Comparison of ENCODE assay signal across 12 cellular contexts in genomic region chr5:180080670-180081280, GRCh38. TPM values are rescaled to one million over a fixed set of nuclear protein-coding genes. Genes with fewer than 3 reads are reported as not detected.
A peak's percentile ranks its signal among the peaks of the same experiment; 100 is the strongest.
DNase-seq lines count a peak whose midpoint lies in the region; ATAC-seq and TF ChIP-seq lines count a peak whose summit lies in the region.
"Had no signal": no experiment of that assay in that cellular context is flagged by ENCODE, and none has a peak within 500 bp of the region (broad histone marks: within the 10 kb centered on the region; RNA-seq: fewer than 3 reads in every experiment).

No MANE protein-coding gene starts in this region.

- no peak overlapping the region for H3K27ac ChIP-seq in CD4-positive, CD25-positive, alpha-beta regulatory T cell (ENCODE audit: insufficient read depth, low read length, poor library complexity, severe bottlenecking)
- H3K27ac ChIP-seq: cardiac muscle cell had no signal

- TF ChIP-seq CTCF in MCF 10A (IDR thresholded peaks at IDR 0.05; ENCODE audit: unreplicated experiment): no peak

- CTCF ChIA-PET in activated CD4-positive, alpha-beta T cell treated with anti-CD3 and anti-CD28 coated beads, Interleukin-2, amount 10 ng/mL, durations not matched to agents 7 days and 5 days (lab: Charles Lee): interaction anchor here (3.4 kb wide), 1 partner anchor 11 kb away, joined by 19 read pairs; no protein-coding TSS in a partner anchor
- CTCF ChIA-PET in MCF 10A (lab: Yijun Ruan, JAX): interaction anchor here (0.8 to 3.8 kb wide), 3 partner anchors 10 to 248 kb away, joined by 3 to 27 read pairs (median 7); no protein-coding TSS in a partner anchor

- H3K9me3 Mint-ChIP-seq in CD4-positive, CD25-positive, alpha-beta regulatory T cell: no peaks in the 10 kb centered on the region
- peaks cover 2% of the 10 kb centered on the region for H3K9me3 Mint-ChIP-seq in activated CD4-positive, alpha-beta T cell treated with anti-CD3 and anti-CD28 coated beads, Interleukin-2, amount 10 ng/mL, durations not matched to agents 7 days and 5 days
- H3K9me3 Mint-ChIP-seq in activated naive CD8-positive, alpha-beta T cell treated with anti-CD3 and anti-CD28 coated beads for 36 hours: no peaks in the 10 kb centered on the region
- H3K9me3 Mint-ChIP-seq in MCF 10A (ENCODE audit: unreplicated experiment): no peaks in the 10 kb centered on the region
- H3K9me3 Mint-ChIP-seq: activated T-helper 17 cell treated with anti-CD3 and anti-CD28 coated beads, Interleukin-2, amount 50 U/mL, for 72 hours had no signal

- peaks cover 40% of the 10 kb centered on the region for H3K27me3 Mint-ChIP-seq in CD4-positive, CD25-positive, alpha-beta regulatory T cell
- H3K27me3 Mint-ChIP-seq in activated CD4-positive, alpha-beta T cell treated with anti-CD3 and anti-CD28 coated beads, Interleukin-2, amount 10 ng/mL, durations not matched to agents 7 days and 5 days: peaks cover 20% of the 10 kb centered on the region
- peaks cover 52% of the 10 kb centered on the region for H3K27me3 Mint-ChIP-seq in activated naive CD8-positive, alpha-beta T cell treated with anti-CD3 and anti-CD28 coated beads for 36 hours
- no peaks in the 10 kb centered on the region for H3K27me3 Mint-ChIP-seq in MCF 10A (ENCODE audit: insufficient read depth, unreplicated experiment)

- peaks cover 6% of the 10 kb centered on the region for H3K27me3 ChIP-seq in CD4-positive, CD25-positive, alpha-beta regulatory T cell (ENCODE audit: control insufficient read depth, insufficient read depth, low read length)
- H3K27me3 ChIP-seq: cardiac muscle cell had no signal

- POLR2A ChIA-PET in activated CD4-positive, alpha-beta T cell treated with anti-CD3 and anti-CD28 coated beads, Interleukin-2, amount 10 ng/mL, durations not matched to agents 7 days and 5 days (lab: Charles Lee): no interaction called here
- POLR2A ChIA-PET in MCF 10A (lab: Yijun Ruan, JAX): interaction anchor here (0.9 kb wide), 1 partner anchor 33 kb away, joined by 3 read pairs; no protein-coding TSS in a partner anchor

- no peaks in the 10 kb centered on the region for H3K4me1 ChIP-seq in CD4-positive, CD25-positive, alpha-beta regulatory T cell (ENCODE audit: control insufficient read depth, insufficient read depth, low read length, poor library complexity, severe bottlenecking)

- peak in 2 of 3 donors; percentile 15 to 26 for DNase-seq in CD4-positive, CD25-positive, alpha-beta regulatory T cell
- DNase-seq in activated CD4-positive, alpha-beta T cell treated with anti-CD3 and anti-CD28 coated beads, Interleukin-2, amount 10 ng/mL, durations not matched to agents 7 days and 5 days: peak; percentile 21
- peak; percentile 53 for DNase-seq in activated naive CD8-positive, alpha-beta T cell treated with anti-CD3 and anti-CD28 coated beads for 36 hours
- DNase-seq in stimulated activated CD4-positive, alpha-beta T cell treated with anti-CD3 and anti-CD28 coated beads, Interleukin-2, amount 100 ng/mL, for 24 hours: peak; percentile 62 to 67
- DNase-seq in MCF 10A (ENCODE audit: unreplicated experiment): no peak
- no peak for DNase-seq in OCI-M1 (lab: John Stamatoyannopoulos, UW)
- DNase-seq: HFFc6, NCI-H1048 had no signal

- no peaks in the 10 kb centered on the region for H3K36me3 ChIP-seq in CD4-positive, CD25-positive, alpha-beta regulatory T cell (ENCODE audit: control insufficient read depth, insufficient read depth, low read length)
- H3K36me3 ChIP-seq: cardiac muscle cell had no signal

- no peaks in the 10 kb centered on the region for H3K36me3 Mint-ChIP-seq in CD4-positive, CD25-positive, alpha-beta regulatory T cell
- H3K36me3 Mint-ChIP-seq in activated CD4-positive, alpha-beta T cell treated with anti-CD3 and anti-CD28 coated beads, Interleukin-2, amount 10 ng/mL, durations not matched to agents 7 days and 5 days (ENCODE audit: low read depth): no peaks in the 10 kb centered on the region
- no peaks in the 10 kb centered on the region for H3K36me3 Mint-ChIP-seq in activated naive CD8-positive, alpha-beta T cell treated with anti-CD3 and anti-CD28 coated beads for 36 hours
- no peaks in the 10 kb centered on the region for H3K36me3 Mint-ChIP-seq in MCF 10A (ENCODE audit: insufficient read depth, unreplicated experiment)

- no peaks in the 10 kb centered on the region for H3K9me3 ChIP-seq in CD4-positive, CD25-positive, alpha-beta regulatory T cell (ENCODE audit: control insufficient read depth in 2 of 2, low read length in 2 of 2)

- peaks cover 0 to 13% (median 4%) of the 10 kb centered on the region in 4 donors for H3K4me1 Mint-ChIP-seq in CD4-positive, CD25-positive, alpha-beta regulatory T cell
- peaks cover 6% of the 10 kb centered on the region for H3K4me1 Mint-ChIP-seq in activated CD4-positive, alpha-beta T cell treated with anti-CD3 and anti-CD28 coated beads, Interleukin-2, amount 10 ng/mL, durations not matched to agents 7 days and 5 days
- peaks cover 19% of the 10 kb centered on the region for H3K4me1 Mint-ChIP-seq in activated naive CD8-positive, alpha-beta T cell treated with anti-CD3 and anti-CD28 coated beads for 36 hours
- no peaks in the 10 kb centered on the region for H3K4me1 Mint-ChIP-seq in MCF 10A (ENCODE audit: insufficient read depth, unreplicated experiment)
- H3K4me1 Mint-ChIP-seq: activated T-helper 17 cell treated with anti-CD3 and anti-CD28 coated beads, Interleukin-2, amount 50 U/mL, for 72 hours had no signal

- no peak overlapping the region for H3K27ac Mint-ChIP-seq in CD4-positive, CD25-positive, alpha-beta regulatory T cell
- no peak overlapping the region for H3K27ac Mint-ChIP-seq in activated CD4-positive, alpha-beta T cell treated with anti-CD3 and anti-CD28 coated beads, Interleukin-2, amount 10 ng/mL, durations not matched to agents 7 days and 5 days
- peak overlapping the region; percentile 48 for H3K27ac Mint-ChIP-seq in activated naive CD8-positive, alpha-beta T cell treated with anti-CD3 and anti-CD28 coated beads for 36 hours
- no peak overlapping the region for H3K27ac Mint-ChIP-seq in MCF 10A (ENCODE audit: low read depth, unreplicated experiment)
- H3K27ac Mint-ChIP-seq: activated T-helper 17 cell treated with anti-CD3 and anti-CD28 coated beads, Interleukin-2, amount 50 U/mL, for 72 hours; HFFc6 had no signal

- ATAC-seq in CD4-positive, CD25-positive, alpha-beta regulatory T cell (ENCODE audit: low read depth in 2 of 2): no peak
- ATAC-seq in HG03039 (IDR thresholded peaks at IDR 0.05; ENCODE audit: unreplicated experiment) (no peak), GM21717 (IDR thresholded peaks at IDR 0.05; ENCODE audit: unreplicated experiment) (no peak)
- ATAC-seq: activated T-helper 17 cell treated with anti-CD3 and anti-CD28 coated beads, Interleukin-2, amount 50 U/mL, for 72 hours had no signal

- H3K4me3 Mint-ChIP-seq in CD4-positive, CD25-positive, alpha-beta regulatory T cell: peak overlapping the region in 2 of 4 donors; percentile 78 to 81
- no peak overlapping the region for H3K4me3 Mint-ChIP-seq in activated CD4-positive, alpha-beta T cell treated with anti-CD3 and anti-CD28 coated beads, Interleukin-2, amount 10 ng/mL, durations not matched to agents 7 days and 5 days
- peak overlapping the region; percentile 79 for H3K4me3 Mint-ChIP-seq in activated naive CD8-positive, alpha-beta T cell treated with anti-CD3 and anti-CD28 coated beads for 36 hours
- H3K4me3 Mint-ChIP-seq in MCF 10A (ENCODE audit: unreplicated experiment): no peak overlapping the region
- H3K4me3 Mint-ChIP-seq: activated T-helper 17 cell treated with anti-CD3 and anti-CD28 coated beads, Interleukin-2, amount 50 U/mL, for 72 hours; HFFc6 had no signal

- H3K4me3 ChIP-seq in CD4-positive, CD25-positive, alpha-beta regulatory T cell (ENCODE audit: low read depth, low read length): no peak overlapping the region
- H3K4me3 ChIP-seq: cardiac muscle cell had no signal

- intact Hi-C loops in MCF 10A (cut with micrococcal nuclease): no loop called here

- BruUV-seq in MCF 10A (replicated peaks; lab: Mats Ljungman, UMichigan): no TSS peak

RNA-seq across cellular contexts. Expression of gene RNF130, which starts 9.2 kb away (rescaled TPM):
- 4.2 TPM for total RNA-seq in CD4-positive, CD25-positive, alpha-beta regulatory T cell
- 10 to 100 TPM in 1 of 4 donors, 1 to 10 TPM in 3; 3.5 to 10.9 (median 6.8) TPM for polyA plus RNA-seq in CD4-positive, CD25-positive, alpha-beta regulatory T cell
- total RNA-seq in activated CD4-positive, alpha-beta T cell treated with anti-CD3 and anti-CD28 coated beads, Interleukin-2, amount 10 ng/mL, durations not matched to agents 7 days and 5 days: 1 to 10 TPM; 3.8 to 4.3 TPM
- 10 to 100 TPM in 1 of 2 experiments, 1 to 10 TPM in 1; 10.0 to 10.8 TPM for total RNA-seq in activated naive CD8-positive, alpha-beta T cell treated with anti-CD3 and anti-CD28 coated beads for 36 hours
- total RNA-seq in MCF 10A (2022): 31.8 and 34.0 TPM in 2 replicates

Comparison
In these comparisons a context has a peak if more than half of its experiments do, and no peak if none do; other contexts are left out.
1. DNase-seq: peak in CD4-positive, CD25-positive, alpha-beta regulatory T cell (2 of 3), activated CD4-positive, alpha-beta T cell treated with anti-CD3 and anti-CD28 coated beads, Interleukin-2, amount 10 ng/mL, durations not matched to agents 7 days and 5 days (single experiment), activated naive CD8-positive, alpha-beta T cell treated with anti-CD3 and anti-CD28 coated beads for 36 hours (single experiment) and stimulated activated CD4-positive, alpha-beta T cell treated with anti-CD3 and anti-CD28 coated beads, Interleukin-2, amount 100 ng/mL, for 24 hours (2 of 2); none in MCF 10A (single experiment) and OCI-M1 (single experiment).